ENCODE assay signal across 35 cellular contexts in the genomic region with DNA sequence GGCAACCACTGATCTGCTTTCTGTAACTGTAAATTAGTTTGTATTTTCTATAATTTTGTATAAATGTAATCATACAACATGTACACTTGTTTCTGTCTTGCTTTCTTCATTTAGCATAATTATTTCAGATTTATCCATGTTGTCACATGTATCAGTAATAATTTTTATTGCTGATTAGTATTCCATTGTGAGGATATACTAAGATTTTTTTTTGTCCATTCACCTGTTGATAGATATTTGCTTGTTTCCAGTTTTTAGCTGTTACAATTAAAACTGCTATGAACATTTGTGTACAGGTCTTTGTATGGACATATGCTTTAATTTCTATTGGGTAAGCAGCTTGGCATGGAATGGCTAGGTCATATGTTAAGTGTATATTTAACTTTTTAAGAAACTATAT.
"Had no signal": no experiment of that assay in that cellular context is flagged by ENCODE, and none has a peak within 500 bp of the region (broad histone marks: within the 10 kb centered on the region; RNA-seq: fewer than 3 reads in every experiment).

No MANE protein-coding gene starts in this region.

- H3K4me1 ChIP-seq: body of pancreas, breast epithelium had no signal

- DNase-seq: activated B cell treated with CpG ODN at 0.5 μM for 24 hours; activated CD4-positive, alpha-beta T cell treated with anti-CD3 and anti-CD28 coated beads for 48 hours; activated CD4-positive, alpha-beta T cell treated with anti-CD3 and anti-CD28 coated beads, Interleukin-2, amount 10 ng/mL, durations not matched to agents 7 days and 5 days; activated CD4-positive, alpha-beta T cell treated with anti-CD3 and anti-CD28 coated beads, Interleukin-2, amount 50 U/mL, for 48 hours; activated CD4-positive, CD25-positive, alpha-beta regulatory T cell treated with anti-CD3 and anti-CD28 coated beads, Interleukin-2, amount 50 U/mL, for 72 hours; activated CD8-positive, alpha-beta memory T cell treated with anti-CD3 and anti-CD28 coated beads, Interleukin-2, amount 50 U/mL, for 4 hours; activated CD8-positive, alpha-beta T cell treated with anti-CD3 and anti-CD28 coated beads for 36 hours; activated effector memory CD4-positive, alpha-beta T cell treated with anti-CD3 and anti-CD28 coated beads, Interleukin-2, amount 50 U/mL, for 16 hours; activated gamma-delta T cell treated with Interleukin-2 at 50 U/mL for 16 hours; activated naive CD4-positive, alpha-beta T cell; activated naive CD4-positive, alpha-beta T cell treated with anti-CD3 and anti-CD28 coated beads for 36 hours; activated naive CD4-positive, alpha-beta T cell treated with anti-CD3 and anti-CD28 coated beads, Interleukin-2, amount 50 U/mL, for 16 hours; activated naive CD8-positive, alpha-beta T cell treated with anti-CD3 and anti-CD28 coated beads for 36 hours; activated T-cell treated with anti-CD3 and anti-CD28 coated beads for 4 hours; activated T-cell treated with anti-CD3 and anti-CD28 coated beads, Interleukin-2, amount 50 U/mL, for 1 hour; activated T-cell treated with anti-CD3 and anti-CD28 coated beads, Interleukin-2, amount 50 U/mL, for 4 hours; activated T-cell treated with anti-CD3 and anti-CD28 coated beads, Interleukin-2, amount 50 U/mL, for 72 hours; adrenal gland; amniotic stem cell; aorta; body of pancreas; brain microvascular endothelial cell; central memory CD4-positive, alpha-beta T cell; T-helper 1 cell; T-helper 2 cell; T-helper 9 cell had no signal

- H3K27ac ChIP-seq: adrenal gland, body of pancreas, brain microvascular endothelial cell, breast epithelium, VCaP had no signal

- H3K4me3 Mint-ChIP-seq: activated B cell treated with CpG ODN at 0.5 μM for 24 hours; activated CD4-positive, alpha-beta T cell treated with anti-CD3 and anti-CD28 coated beads, Interleukin-2, amount 10 ng/mL, durations not matched to agents 7 days and 5 days; activated CD8-positive, alpha-beta T cell treated with anti-CD3 and anti-CD28 coated beads for 36 hours; activated naive CD4-positive, alpha-beta T cell treated with anti-CD3 and anti-CD28 coated beads for 36 hours; activated naive CD8-positive, alpha-beta T cell treated with anti-CD3 and anti-CD28 coated beads for 36 hours; activated T-cell treated with anti-CD3 and anti-CD28 coated beads, Interleukin-2, amount 50 U/mL, for 4 hours; activated T-cell treated with anti-CD3 and anti-CD28 coated beads, Interleukin-2, amount 50 U/mL, for 72 hours; activated T-helper 1 cell treated with anti-CD3 and anti-CD28 coated beads, Interleukin-12 subunit alpha, Interleukin-12 subunit beta, Interleukin-2, Interleukin-4 antibody, amounts not matched to agents 30 ng/mL and 10 ng/mL and 1 ng/mL, durations not matched to agents 14 hours and 24 hours and 36 hours; activated T-helper 17 cell treated with anti-CD3 and anti-CD28 coated beads, Interleukin-2, amount 50 U/mL, for 72 hours; T-helper 1 cell treated with Interleukin-12 subunit alpha and Interleukin-12 subunit beta and Interleukin-4 antibody, amounts not matched to agents 30 μg/mL and 1 μg/mL, for 36 hours; T-helper 2 cell treated with Interferon-gamma antibody and Interleukin-4, amounts not matched to agents 5 μg/mL and 100 μg/mL, for 36 hours had no signal

- H3K4me1 Mint-ChIP-seq: activated B cell treated with CpG ODN at 0.5 μM for 24 hours; activated CD4-positive, alpha-beta T cell treated with anti-CD3 and anti-CD28 coated beads, Interleukin-2, amount 10 ng/mL, durations not matched to agents 7 days and 5 days; activated naive CD8-positive, alpha-beta T cell treated with anti-CD3 and anti-CD28 coated beads for 36 hours had no signal

- H3K36me3 ChIP-seq: adrenal gland, brain microvascular endothelial cell, breast epithelium had no signal

- H3K4me3 ChIP-seq: adrenal gland, body of pancreas, breast epithelium had no signal

- H3K9me3 Mint-ChIP-seq: activated B cell treated with CpG ODN at 0.5 μM for 24 hours; activated CD4-positive, alpha-beta T cell treated with anti-CD3 and anti-CD28 coated beads, Interleukin-2, amount 10 ng/mL, durations not matched to agents 7 days and 5 days; activated CD8-positive, alpha-beta T cell treated with anti-CD3 and anti-CD28 coated beads for 36 hours; activated naive CD4-positive, alpha-beta T cell treated with anti-CD3 and anti-CD28 coated beads for 36 hours; activated naive CD4-positive, alpha-beta T cell treated with anti-CD3 and anti-CD28 coated beads, Interleukin-2, amount 50 U/mL, for 72 hours; activated naive CD8-positive, alpha-beta T cell treated with anti-CD3 and anti-CD28 coated beads for 36 hours; activated T-cell treated with anti-CD3 and anti-CD28 coated beads, Interleukin-2, amount 50 U/mL, for 4 hours; activated T-cell treated with anti-CD3 and anti-CD28 coated beads, Interleukin-2, amount 50 U/mL, for 72 hours; activated T-helper 1 cell treated with anti-CD3 and anti-CD28 coated beads, Interleukin-12 subunit alpha, Interleukin-12 subunit beta, Interleukin-2, Interleukin-4 antibody, amounts not matched to agents 30 ng/mL and 10 ng/mL and 1 ng/mL, durations not matched to agents 14 hours and 24 hours and 36 hours; activated T-helper 17 cell treated with anti-CD3 and anti-CD28 coated beads, Interleukin-2, amount 50 U/mL, for 72 hours; T-helper 1 cell treated with Interleukin-12 subunit alpha and Interleukin-12 subunit beta and Interleukin-4 antibody, amounts not matched to agents 30 μg/mL and 1 μg/mL, for 36 hours; T-helper 2 cell treated with Interferon-gamma antibody and Interleukin-4, amounts not matched to agents 5 μg/mL and 100 μg/mL, for 36 hours had no signal

- H3K27me3 Mint-ChIP-seq: activated B cell treated with CpG ODN at 0.5 μM for 24 hours; activated CD8-positive, alpha-beta T cell treated with anti-CD3 and anti-CD28 coated beads for 36 hours; activated naive CD8-positive, alpha-beta T cell treated with anti-CD3 and anti-CD28 coated beads for 36 hours; activated T-helper 17 cell treated with anti-CD3 and anti-CD28 coated beads, Interleukin-2, amount 50 U/mL, for 72 hours had no signal

- H3K27ac Mint-ChIP-seq: activated B cell treated with CpG ODN at 0.5 μM for 24 hours; activated CD4-positive, alpha-beta T cell treated with anti-CD3 and anti-CD28 coated beads, Interleukin-2, amount 10 ng/mL, durations not matched to agents 7 days and 5 days; activated CD8-positive, alpha-beta T cell treated with anti-CD3 and anti-CD28 coated beads for 36 hours; activated naive CD4-positive, alpha-beta T cell treated with anti-CD3 and anti-CD28 coated beads for 36 hours; activated naive CD4-positive, alpha-beta T cell treated with anti-CD3 and anti-CD28 coated beads, Interleukin-2, amount 50 U/mL, for 72 hours; activated naive CD8-positive, alpha-beta T cell treated with anti-CD3 and anti-CD28 coated beads for 36 hours; activated T-cell treated with anti-CD3 and anti-CD28 coated beads, Interleukin-2, amount 50 U/mL, for 72 hours; activated T-helper 1 cell treated with anti-CD3 and anti-CD28 coated beads, Interleukin-12 subunit alpha, Interleukin-12 subunit beta, Interleukin-2, Interleukin-4 antibody, amounts not matched to agents 30 ng/mL and 10 ng/mL and 1 ng/mL, durations not matched to agents 14 hours and 24 hours and 36 hours; activated T-helper 17 cell treated with anti-CD3 and anti-CD28 coated beads, Interleukin-2, amount 50 U/mL, for 72 hours; T-helper 1 cell treated with Interleukin-12 subunit alpha and Interleukin-12 subunit beta and Interleukin-4 antibody, amounts not matched to agents 30 μg/mL and 1 μg/mL, for 36 hours; T-helper 2 cell treated with Interferon-gamma antibody and Interleukin-4, amounts not matched to agents 5 μg/mL and 100 μg/mL, for 36 hours had no signal

- ATAC-seq: activated CD8-positive, alpha-beta T cell treated with anti-CD3 and anti-CD28 coated beads for 36 hours; activated naive CD4-positive, alpha-beta T cell treated with anti-CD3 and anti-CD28 coated beads, Interleukin-2, amount 50 U/mL, for 72 hours; activated T-cell treated with anti-CD3 and anti-CD28 coated beads, Interleukin-2, amount 50 U/mL, for 4 hours; activated T-cell treated with anti-CD3 and anti-CD28 coated beads, Interleukin-2, amount 50 U/mL, for 72 hours; body of pancreas had no signal

- FAIRE-seq: astrocyte, TTC549 had no signal

- H3K36me3 Mint-ChIP-seq: activated naive CD4-positive, alpha-beta T cell treated with anti-CD3 and anti-CD28 coated beads, Interleukin-2, amount 50 U/mL, for 72 hours; activated naive CD8-positive, alpha-beta T cell treated with anti-CD3 and anti-CD28 coated beads for 36 hours had no signal

- H3K27me3 ChIP-seq: adrenal gland, body of pancreas, brain microvascular endothelial cell, breast epithelium had no signal

- H3K9me3 ChIP-seq: adrenal gland, breast epithelium had no signal
